In genomic region chr15:32642667-32643425, GRCh38 we compare ENCODE assay signal across 1 cellular context.
TF ChIP-seq lines count a peak whose summit lies in the region.

No MANE protein-coding gene starts in this region.

TF ChIP-seq in H1, 55 proteins besides CTCF, POLR2A, EP300 and RAD21:
- no peak for TF ChIP-seq BRCA1 (IDR thresholded peaks at IDR 0.05; ENCODE audit: low read depth, low read length)
- no peak for TF ChIP-seq NRF1 (IDR thresholded peaks at IDR 0.05; ENCODE audit: low read depth, low read length)
- TF ChIP-seq FOSL1 (IDR thresholded peaks at IDR 0.05; ENCODE audit: insufficient read depth, low read depth, low read length) = no peak
- TF ChIP-seq TBP (IDR thresholded peaks at IDR 0.05; ENCODE audit: low read depth, low read length) = no peak
- no peak for TF ChIP-seq CBX5 (IDR thresholded peaks at IDR 0.05; ENCODE audit: low read depth, low read length)
- TF ChIP-seq SUZ12 (IDR thresholded peaks at IDR 0.05; ENCODE audit: low read length) = no peak
- no peak for TF ChIP-seq HDAC6 (IDR thresholded peaks at IDR 0.05; ENCODE audit: low read depth, low read length)
- TF ChIP-seq USF2 (IDR thresholded peaks at IDR 0.05; ENCODE audit: low read length) = no peak
- TF ChIP-seq SIN3A (conservative IDR thresholded peaks at IDR 0.05 in 1 of 2, IDR thresholded peaks at IDR 0.05 in 1 of 2; ENCODE audit: low read depth in 1 of 2, low read length in 2 of 2) = no peak
- TF ChIP-seq MAFK (IDR thresholded peaks at IDR 0.05; ENCODE audit: low read depth, low read length) = no peak
- no peak for TF ChIP-seq SP2 (IDR thresholded peaks at IDR 0.05; ENCODE audit: low read length)
- no peak for TF ChIP-seq SRF (IDR thresholded peaks at IDR 0.05; ENCODE audit: low read depth, low read length)
- TF ChIP-seq CREB1 (IDR thresholded peaks at IDR 0.05) = no peak
- TF ChIP-seq GABPA (IDR thresholded peaks at IDR 0.05; ENCODE audit: borderline replicate concordance, insufficient read depth, low read length) = no peak
- TF ChIP-seq NANOG (IDR thresholded peaks at IDR 0.05; ENCODE audit: insufficient read depth, low read depth, low read length, poor library complexity, severe bottlenecking) = no peak
- no peak for TF ChIP-seq ASH2L (IDR thresholded peaks at IDR 0.05; ENCODE audit: low read length)
